In the genomic region with DNA sequence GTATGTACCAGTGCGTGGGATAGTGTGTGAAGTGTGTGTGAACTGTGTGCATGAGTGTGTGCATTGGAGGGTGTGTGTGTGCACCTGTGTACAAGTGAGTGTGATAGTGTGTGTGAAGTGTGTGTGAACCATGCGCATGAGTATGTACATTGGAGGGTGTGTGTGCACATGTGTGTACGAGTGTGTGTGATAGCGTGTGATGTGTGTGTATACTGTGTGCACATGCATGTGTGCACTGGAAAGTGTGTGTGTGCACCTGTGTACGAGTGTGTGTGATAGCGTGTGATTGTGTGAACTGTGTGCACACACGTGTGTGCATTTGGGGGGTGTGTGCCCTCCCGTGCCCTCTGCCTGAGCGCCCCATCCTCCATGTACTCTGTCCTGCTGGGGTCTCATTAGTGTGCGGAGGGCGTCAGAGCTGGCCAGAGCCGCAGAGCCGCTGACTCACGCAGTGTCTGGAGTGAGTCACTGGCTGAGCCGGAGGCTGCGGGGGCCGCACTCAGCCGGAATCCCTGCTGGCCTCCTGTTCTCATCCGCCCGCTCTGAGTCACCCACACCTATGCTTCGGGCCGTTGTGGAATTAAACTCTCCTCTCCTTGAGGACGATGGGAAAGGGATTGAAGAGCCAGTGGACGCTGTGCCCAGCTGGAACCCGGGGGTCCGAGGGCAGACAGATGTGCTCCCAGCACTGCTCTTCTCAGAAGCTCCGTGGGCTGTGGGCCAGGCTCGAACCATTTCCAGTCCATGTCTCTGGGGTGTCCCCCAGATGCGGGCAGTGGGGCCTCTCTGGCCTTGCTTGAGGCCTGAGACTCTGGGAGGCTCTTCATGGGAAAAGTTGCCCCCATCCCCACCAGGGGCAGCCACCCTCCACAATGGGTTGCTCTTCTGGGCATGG, we compare ENCODE assay signal across 1 cellular context.
A peak's percentile ranks its signal among the peaks of the same experiment; 100 is the strongest.
TF ChIP-seq lines count a peak whose summit lies in the region.

No MANE protein-coding gene starts in this region.

TF ChIP-seq in K562, 482 proteins besides CTCF, POLR2A, EP300 and RAD21 (continued from another document and continues in another):
- TF ChIP-seq, protein P1, sequence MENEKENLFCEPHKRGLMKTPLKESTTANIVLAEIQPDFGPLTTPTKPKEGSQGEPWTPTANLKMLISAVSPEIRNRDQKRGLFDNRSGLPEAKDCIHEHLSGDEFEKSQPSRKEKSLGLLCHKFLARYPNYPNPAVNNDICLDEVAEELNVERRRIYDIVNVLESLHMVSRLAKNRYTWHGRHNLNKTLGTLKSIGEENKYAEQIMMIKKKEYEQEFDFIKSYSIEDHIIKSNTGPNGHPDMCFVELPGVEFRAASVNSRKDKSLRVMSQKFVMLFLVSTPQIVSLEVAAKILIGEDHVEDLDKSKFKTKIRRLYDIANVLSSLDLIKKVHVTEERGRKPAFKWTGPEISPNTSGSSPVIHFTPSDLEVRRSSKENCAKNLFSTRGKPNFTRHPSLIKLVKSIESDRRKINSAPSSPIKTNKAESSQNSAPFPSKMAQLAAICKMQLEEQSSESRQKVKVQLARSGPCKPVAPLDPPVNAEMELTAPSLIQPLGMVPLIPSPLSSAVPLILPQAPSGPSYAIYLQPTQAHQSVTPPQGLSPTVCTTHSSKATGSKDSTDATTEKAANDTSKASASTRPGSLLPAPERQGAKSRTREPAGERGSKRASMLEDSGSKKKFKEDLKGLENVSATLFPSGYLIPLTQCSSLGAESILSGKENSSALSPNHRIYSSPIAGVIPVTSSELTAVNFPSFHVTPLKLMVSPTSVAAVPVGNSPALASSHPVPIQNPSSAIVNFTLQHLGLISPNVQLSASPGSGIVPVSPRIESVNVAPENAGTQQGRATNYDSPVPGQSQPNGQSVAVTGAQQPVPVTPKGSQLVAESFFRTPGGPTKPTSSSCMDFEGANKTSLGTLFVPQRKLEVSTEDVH (IDR thresholded peaks at IDR 0.05; ENCODE audit: low read depth, partially characterized antibody) = no peak
- TF ChIP-seq SPI1 (IDR thresholded peaks at IDR 0.05; ENCODE audit: borderline replicate concordance, low read depth, low read length) = no peak
- TF ChIP-seq, protein P2, sequence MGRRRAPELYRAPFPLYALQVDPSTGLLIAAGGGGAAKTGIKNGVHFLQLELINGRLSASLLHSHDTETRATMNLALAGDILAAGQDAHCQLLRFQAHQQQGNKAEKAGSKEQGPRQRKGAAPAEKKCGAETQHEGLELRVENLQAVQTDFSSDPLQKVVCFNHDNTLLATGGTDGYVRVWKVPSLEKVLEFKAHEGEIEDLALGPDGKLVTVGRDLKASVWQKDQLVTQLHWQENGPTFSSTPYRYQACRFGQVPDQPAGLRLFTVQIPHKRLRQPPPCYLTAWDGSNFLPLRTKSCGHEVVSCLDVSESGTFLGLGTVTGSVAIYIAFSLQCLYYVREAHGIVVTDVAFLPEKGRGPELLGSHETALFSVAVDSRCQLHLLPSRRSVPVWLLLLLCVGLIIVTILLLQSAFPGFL (CRISPR knock-in tag; IDR thresholded peaks at IDR 0.05) = no peak
- TF ChIP-seq ZNF436 (CRISPR knock-in tag; IDR thresholded peaks at IDR 0.05) = no peak
- TF ChIP-seq SNRNP70 (optimal IDR thresholded peaks at IDR 0.05; ENCODE audit: low read depth, low read length) = no peak
- TF ChIP-seq MAFG (tag; conservative IDR thresholded peaks at IDR 0.05) = peak; percentile 52
- no peak for TF ChIP-seq GTF2E2 (tag; IDR thresholded peaks at IDR 0.05)
- TF ChIP-seq RHOXF2B (CRISPR knock-in tag; conservative IDR thresholded peaks at IDR 0.05) = no peak
- TF ChIP-seq PHF8 (IDR thresholded peaks at IDR 0.05; ENCODE audit: borderline replicate concordance, low read length) = no peak
- TF ChIP-seq CSDE1 (IDR thresholded peaks at IDR 0.05) = peak in 1 of 2 experiments; percentile 27; a peak in 1 of 4 replicates
- TF ChIP-seq PRPF4 (IDR thresholded peaks at IDR 0.05; ENCODE audit: insufficient read depth, low read depth, low read length, poor library complexity, severe bottlenecking) = no peak
- TF ChIP-seq XRCC4 (IDR thresholded peaks at IDR 0.05; ENCODE audit: extremely low read depth, insufficient read depth, insufficient read length) = no peak
- TF ChIP-seq JUN (IDR thresholded peaks at IDR 0.05; ENCODE audit: borderline replicate concordance, low read depth, low read length) = peak; percentile 99
- TF ChIP-seq JUN (CRISPR knock-in tag; IDR thresholded peaks at IDR 0.05; ENCODE audit: borderline replicate concordance) = peak; percentile 83; the same call in 1 of the 2 replicates
- TF ChIP-seq ARHGAP35 (IDR thresholded peaks at IDR 0.05; ENCODE audit: partially characterized antibody) = no peak
- peak; percentile 74 for TF ChIP-seq KLF16 (IDR thresholded peaks at IDR 0.05)
- TF ChIP-seq TOE1 (IDR thresholded peaks at IDR 0.05; ENCODE audit: borderline replicate concordance) = no peak
- TF ChIP-seq TOE1 (CRISPR knock-in tag; IDR thresholded peaks at IDR 0.05; ENCODE audit: borderline replicate concordance, low read depth) = no peak
- peak; percentile 45 for TF ChIP-seq POLR2G (IDR thresholded peaks at IDR 0.05; ENCODE audit: low read depth, low read length)
- no peak for TF ChIP-seq MTF1 (CRISPR knock-in tag; IDR thresholded peaks at IDR 0.05; ENCODE audit: borderline replicate concordance)
- no peak for TF ChIP-seq MYBL2 (IDR thresholded peaks at IDR 0.05; ENCODE audit: low read depth)
- no peak for TF ChIP-seq MYBL2 (CRISPR knock-in tag; IDR thresholded peaks at IDR 0.05; ENCODE audit: borderline replicate concordance)
- no peak for TF ChIP-seq LARP7 (IDR thresholded peaks at IDR 0.05)
- TF ChIP-seq CBFA2T2 (conservative IDR thresholded peaks at IDR 0.05) = peak; percentile 32; the same call in 1 of the 2 replicates
- TF ChIP-seq NBN (IDR thresholded peaks at IDR 0.05; ENCODE audit: low read depth) = no peak
- TF ChIP-seq, protein P3, sequence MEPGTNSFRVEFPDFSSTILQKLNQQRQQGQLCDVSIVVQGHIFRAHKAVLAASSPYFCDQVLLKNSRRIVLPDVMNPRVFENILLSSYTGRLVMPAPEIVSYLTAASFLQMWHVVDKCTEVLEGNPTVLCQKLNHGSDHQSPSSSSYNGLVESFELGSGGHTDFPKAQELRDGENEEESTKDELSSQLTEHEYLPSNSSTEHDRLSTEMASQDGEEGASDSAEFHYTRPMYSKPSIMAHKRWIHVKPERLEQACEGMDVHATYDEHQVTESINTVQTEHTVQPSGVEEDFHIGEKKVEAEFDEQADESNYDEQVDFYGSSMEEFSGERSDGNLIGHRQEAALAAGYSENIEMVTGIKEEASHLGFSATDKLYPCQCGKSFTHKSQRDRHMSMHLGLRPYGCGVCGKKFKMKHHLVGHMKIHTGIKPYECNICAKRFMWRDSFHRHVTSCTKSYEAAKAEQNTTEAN (CRISPR knock-in tag; IDR thresholded peaks at IDR 0.05) = peak; percentile 95
- TF ChIP-seq, protein P4, sequence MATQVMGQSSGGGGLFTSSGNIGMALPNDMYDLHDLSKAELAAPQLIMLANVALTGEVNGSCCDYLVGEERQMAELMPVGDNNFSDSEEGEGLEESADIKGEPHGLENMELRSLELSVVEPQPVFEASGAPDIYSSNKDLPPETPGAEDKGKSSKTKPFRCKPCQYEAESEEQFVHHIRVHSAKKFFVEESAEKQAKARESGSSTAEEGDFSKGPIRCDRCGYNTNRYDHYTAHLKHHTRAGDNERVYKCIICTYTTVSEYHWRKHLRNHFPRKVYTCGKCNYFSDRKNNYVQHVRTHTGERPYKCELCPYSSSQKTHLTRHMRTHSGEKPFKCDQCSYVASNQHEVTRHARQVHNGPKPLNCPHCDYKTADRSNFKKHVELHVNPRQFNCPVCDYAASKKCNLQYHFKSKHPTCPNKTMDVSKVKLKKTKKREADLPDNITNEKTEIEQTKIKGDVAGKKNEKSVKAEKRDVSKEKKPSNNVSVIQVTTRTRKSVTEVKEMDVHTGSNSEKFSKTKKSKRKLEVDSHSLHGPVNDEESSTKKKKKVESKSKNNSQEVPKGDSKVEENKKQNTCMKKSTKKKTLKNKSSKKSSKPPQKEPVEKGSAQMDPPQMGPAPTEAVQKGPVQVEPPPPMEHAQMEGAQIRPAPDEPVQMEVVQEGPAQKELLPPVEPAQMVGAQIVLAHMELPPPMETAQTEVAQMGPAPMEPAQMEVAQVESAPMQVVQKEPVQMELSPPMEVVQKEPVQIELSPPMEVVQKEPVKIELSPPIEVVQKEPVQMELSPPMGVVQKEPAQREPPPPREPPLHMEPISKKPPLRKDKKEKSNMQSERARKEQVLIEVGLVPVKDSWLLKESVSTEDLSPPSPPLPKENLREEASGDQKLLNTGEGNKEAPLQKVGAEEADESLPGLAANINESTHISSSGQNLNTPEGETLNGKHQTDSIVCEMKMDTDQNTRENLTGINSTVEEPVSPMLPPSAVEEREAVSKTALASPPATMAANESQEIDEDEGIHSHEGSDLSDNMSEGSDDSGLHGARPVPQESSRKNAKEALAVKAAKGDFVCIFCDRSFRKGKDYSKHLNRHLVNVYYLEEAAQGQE (CRISPR knock-in tag; IDR thresholded peaks at IDR 0.05; ENCODE audit: low read depth) = no peak
- TF ChIP-seq TAF7 (tag; IDR thresholded peaks at IDR 0.05) = no peak
- TF ChIP-seq KAT2B (IDR thresholded peaks at IDR 0.05; ENCODE audit: low read depth, low read length) = no peak
- TF ChIP-seq HNRNPL (IDR thresholded peaks at IDR 0.05; ENCODE audit: low read depth, low read length) = no peak
- no peak for TF ChIP-seq E2F3 (CRISPR knock-in tag; IDR thresholded peaks at IDR 0.05)
- TF ChIP-seq ZNF253 (CRISPR knock-in tag; conservative IDR thresholded peaks at IDR 0.05) = no peak
- no peak for TF ChIP-seq ZNF76 (CRISPR knock-in tag; IDR thresholded peaks at IDR 0.05; ENCODE audit: borderline replicate concordance)
- TF ChIP-seq CC2D1A (IDR thresholded peaks at IDR 0.05) = no peak
- no peak for TF ChIP-seq ZC3H8 (IDR thresholded peaks at IDR 0.05)
- no peak for TF ChIP-seq CBX3 (IDR thresholded peaks at IDR 0.05; ENCODE audit: borderline replicate concordance in 1 of 2, low read length in 2 of 2)
- TF ChIP-seq, protein P5, sequence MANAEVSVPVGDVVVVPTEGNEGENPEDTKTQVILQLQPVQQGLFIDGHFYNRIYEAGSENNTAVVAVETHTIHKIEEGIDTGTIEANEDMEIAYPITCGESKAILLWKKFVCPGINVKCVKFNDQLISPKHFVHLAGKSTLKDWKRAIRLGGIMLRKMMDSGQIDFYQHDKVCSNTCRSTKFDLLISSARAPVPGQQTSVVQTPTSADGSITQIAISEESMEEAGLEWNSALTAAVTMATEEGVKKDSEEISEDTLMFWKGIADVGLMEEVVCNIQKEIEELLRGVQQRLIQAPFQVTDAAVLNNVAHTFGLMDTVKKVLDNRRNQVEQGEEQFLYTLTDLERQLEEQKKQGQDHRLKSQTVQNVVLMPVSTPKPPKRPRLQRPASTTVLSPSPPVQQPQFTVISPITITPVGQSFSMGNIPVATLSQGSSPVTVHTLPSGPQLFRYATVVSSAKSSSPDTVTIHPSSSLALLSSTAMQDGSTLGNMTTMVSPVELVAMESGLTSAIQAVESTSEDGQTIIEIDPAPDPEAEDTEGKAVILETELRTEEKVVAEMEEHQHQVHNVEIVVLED (CRISPR knock-in tag; IDR thresholded peaks at IDR 0.05) = no peak
- TF ChIP-seq HNRNPLL (IDR thresholded peaks at IDR 0.05; ENCODE audit: low read depth, low read length, poor library complexity, severe bottlenecking) = no peak
- TF ChIP-seq, protein P6, sequence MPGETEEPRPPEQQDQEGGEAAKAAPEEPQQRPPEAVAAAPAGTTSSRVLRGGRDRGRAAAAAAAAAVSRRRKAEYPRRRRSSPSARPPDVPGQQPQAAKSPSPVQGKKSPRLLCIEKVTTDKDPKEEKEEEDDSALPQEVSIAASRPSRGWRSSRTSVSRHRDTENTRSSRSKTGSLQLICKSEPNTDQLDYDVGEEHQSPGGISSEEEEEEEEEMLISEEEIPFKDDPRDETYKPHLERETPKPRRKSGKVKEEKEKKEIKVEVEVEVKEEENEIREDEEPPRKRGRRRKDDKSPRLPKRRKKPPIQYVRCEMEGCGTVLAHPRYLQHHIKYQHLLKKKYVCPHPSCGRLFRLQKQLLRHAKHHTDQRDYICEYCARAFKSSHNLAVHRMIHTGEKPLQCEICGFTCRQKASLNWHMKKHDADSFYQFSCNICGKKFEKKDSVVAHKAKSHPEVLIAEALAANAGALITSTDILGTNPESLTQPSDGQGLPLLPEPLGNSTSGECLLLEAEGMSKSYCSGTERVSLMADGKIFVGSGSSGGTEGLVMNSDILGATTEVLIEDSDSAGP (CRISPR knock-in tag; IDR thresholded peaks at IDR 0.05) = 0 out of 2 replicates have a peak, but pooled peaks have one; percentile 67
- TF ChIP-seq MCM5 (IDR thresholded peaks at IDR 0.05; ENCODE audit: low read depth) = no peak
- 0 out of 2 replicates have a peak, but pooled peaks have one; percentile 32 for TF ChIP-seq ZBTB17 (CRISPR knock-in tag; IDR thresholded peaks at IDR 0.05)
- TF ChIP-seq, protein P7, sequence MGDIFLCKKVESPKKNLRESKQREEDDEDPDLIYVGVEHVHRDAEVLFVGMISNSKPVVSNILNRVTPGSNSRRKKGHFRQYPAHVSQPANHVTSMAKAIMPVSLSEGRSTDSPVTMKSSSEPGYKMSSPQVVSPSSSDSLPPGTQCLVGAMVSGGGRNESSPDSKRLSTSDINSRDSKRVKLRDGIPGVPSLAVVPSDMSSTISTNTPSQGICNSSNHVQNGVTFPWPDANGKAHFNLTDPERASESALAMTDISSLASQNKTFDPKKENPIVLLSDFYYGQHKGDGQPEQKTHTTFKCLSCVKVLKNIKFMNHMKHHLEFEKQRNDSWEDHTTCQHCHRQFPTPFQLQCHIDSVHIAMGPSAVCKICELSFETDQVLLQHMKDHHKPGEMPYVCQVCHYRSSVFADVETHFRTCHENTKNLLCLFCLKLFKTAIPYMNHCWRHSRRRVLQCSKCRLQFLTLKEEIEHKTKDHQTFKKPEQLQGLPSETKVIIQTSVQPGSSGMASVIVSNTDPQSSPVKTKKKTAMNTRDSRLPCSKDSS (IDR thresholded peaks at IDR 0.05; ENCODE audit: low read depth, partially characterized antibody) = no peak
- TF ChIP-seq SIN3B (IDR thresholded peaks at IDR 0.05; ENCODE audit: low read depth) = no peak
- no peak for TF ChIP-seq SIX5 (IDR thresholded peaks at IDR 0.05; ENCODE audit: borderline replicate concordance in 1 of 2, insufficient read depth in 1 of 2, low read depth in 1 of 2, low read length in 2 of 2)
- TF ChIP-seq HMG20A (CRISPR knock-in tag; conservative IDR thresholded peaks at IDR 0.05) = no peak
- no peak for TF ChIP-seq KLF6 (CRISPR knock-in tag; IDR thresholded peaks at IDR 0.05; ENCODE audit: borderline replicate concordance)
- TF ChIP-seq, protein P8, sequence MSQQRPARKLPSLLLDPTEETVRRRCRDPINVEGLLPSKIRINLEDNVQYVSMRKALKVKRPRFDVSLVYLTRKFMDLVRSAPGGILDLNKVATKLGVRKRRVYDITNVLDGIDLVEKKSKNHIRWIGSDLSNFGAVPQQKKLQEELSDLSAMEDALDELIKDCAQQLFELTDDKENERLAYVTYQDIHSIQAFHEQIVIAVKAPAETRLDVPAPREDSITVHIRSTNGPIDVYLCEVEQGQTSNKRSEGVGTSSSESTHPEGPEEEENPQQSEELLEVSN (IDR thresholded peaks at IDR 0.05; ENCODE audit: borderline replicate concordance in 1 of 2, extremely low read depth in 1 of 2, insufficient read depth in 1 of 2, insufficient read length in 1 of 2, low read depth in 1 of 2, low read length in 1 of 2, poor library complexity in 1 of 2, severe bottlenecking in 1 of 2) = peak in 1 of 2 experiments; percentile 81
- TF ChIP-seq ZNF174 (CRISPR knock-in tag; IDR thresholded peaks at IDR 0.05) = no peak
- TF ChIP-seq DACH1 (IDR thresholded peaks at IDR 0.05; ENCODE audit: partially characterized antibody) = no peak
